In genomic region chr18:51154664-51155063, GRCh38 we compare ENCODE assay signal across 14 cellular contexts. TPM values are rescaled to one million over a fixed set of nuclear protein-coding genes. Genes with fewer than 3 reads are reported as not detected.
DNase-seq lines count a peak whose midpoint lies in the region; ATAC-seq and TF ChIP-seq lines count a peak whose summit lies in the region.
"Had no signal": no experiment of that assay in that cellular context is flagged by ENCODE, and none has a peak within 500 bp of the region (broad histone marks: within the 10 kb centered on the region; RNA-seq: fewer than 3 reads in every experiment).

No MANE protein-coding gene starts in this region.

- ATAC-seq in T-cell (replicated peaks in 1 of 4), result no peak
- ATAC-seq in memory B cell (ENCODE audit: low read depth), result no peak

- POLR2A ChIA-PET in T-cell (lab: Charles Lee), result no interaction called here

- H3K27me3 ChIP-seq in BLaER1 treated with 17β-estradiol and CSF1 and Interleukin-3, amounts not matched to agents 10 nM and 100 nM, result peaks cover 0 to 9% (median 0%) of the 10 kb centered on the region in 11 experiments; a peak in 1 of 22 replicates
- H3K27me3 ChIP-seq in DOHH2 (ENCODE audit: control insufficient read depth, low read length), result 0 out of 2 replicates have a peak, but pooled peaks cover 7% of the 10 kb centered on the region
- H3K27me3 ChIP-seq: adrenal gland, BE2C had no signal

- H3K9ac ChIP-seq in BLaER1 treated with 17β-estradiol and CSF1 and Interleukin-3, amounts not matched to agents 10 nM and 100 nM, result peak overlapping the region in 8 of 11 experiments; percentile 61 to 87 (median 76); a peak in 15 of 22 replicates

- 65 to 70% methylated on average over 5 of the region's 5 CpGs for WGBS in lower leg skin, 2 donors

- peak overlapping the region; percentile 78 to 99 (median 94) for H3K4me2 ChIP-seq in BLaER1 treated with 17β-estradiol and CSF1 and Interleukin-3, amounts not matched to agents 10 nM and 100 nM
- H3K4me2 ChIP-seq in DOHH2 (ENCODE audit: low read length), result peak overlapping the region; percentile 68

- no peak for DNase-seq in T-cell
- no peak for DNase-seq in memory B cell (ENCODE audit: low spot score in 2 of 2)
- no peak for DNase-seq in foreskin melanocyte
- DNase-seq in SW480 (ENCODE audit: low spot score), result no peak
- DNase-seq in lower leg skin (ENCODE audit: low spot score in 2 of 2), result no peak
- DNase-seq: adrenal gland, BE2C, DMS79, KBM-7, NCI-H1436 had no signal

- H3K4me3 ChIP-seq in BLaER1 treated with 17β-estradiol and CSF1 and Interleukin-3, amounts not matched to agents 10 nM and 100 nM, result peak overlapping the region in 6 of 10 experiments; percentile 32 to 54 (median 50); a peak in 9 of 20 replicates
- H3K4me3 ChIP-seq in DOHH2 (ENCODE audit: low read length), result no peak overlapping the region
- no peak overlapping the region for H3K4me3 ChIP-seq in lower leg skin (ENCODE audit: low read depth, poor library complexity, severe bottlenecking)
- H3K4me3 ChIP-seq: adrenal gland, SK-N-MC had no signal

- peak overlapping the region; percentile 93 to 95 for H3K27ac Mint-ChIP-seq in T-cell
- H3K27ac Mint-ChIP-seq in memory B cell, result peak overlapping the region; percentile 99
- H3K27ac Mint-ChIP-seq: progenitor cell of endocrine pancreas had no signal

- peaks cover 0 to 18% (median 13%) of the 10 kb centered on the region in 11 experiments; a peak in 12 of 22 replicates for H3K9me3 ChIP-seq in BLaER1 treated with 17β-estradiol and CSF1 and Interleukin-3, amounts not matched to agents 10 nM and 100 nM (replicated peaks in 1 of 11)
- no peaks in the 10 kb centered on the region for H3K9me3 ChIP-seq in DOHH2 (ENCODE audit: control insufficient read depth, insufficient read depth, low read length)
- H3K9me3 ChIP-seq: adrenal gland, BE2C had no signal

- intact Hi-C loops in lower leg skin (cut with DNase I; ENCODE audit: low total_unique reads), result no loop called here

- H3K4me3 Mint-ChIP-seq in T-cell (peak overlapping the region; percentile 78 to 86 (median 81)), memory B cell (peak overlapping the region; percentile 85)

- H3K4me1 ChIP-seq in BLaER1 treated with 17β-estradiol and CSF1 and Interleukin-3, amounts not matched to agents 10 nM and 100 nM, result peaks cover 50 to 90% (median 86%) of the 10 kb centered on the region in 10 experiments
- peaks cover 36% of the 10 kb centered on the region for H3K4me1 ChIP-seq in DOHH2 (ENCODE audit: control insufficient read depth, low read length)
- H3K4me1 ChIP-seq: adrenal gland, BE2C had no signal

- CTCF ChIA-PET in T-cell (lab: Charles Lee), result no interaction called here

- no peaks in the 10 kb centered on the region for H3F3A ChIP-seq in DOHH2 (ENCODE audit: control insufficient read depth, insufficient read depth)

- H3K27me3 Mint-ChIP-seq in T-cell (no peaks in the 10 kb centered on the region), memory B cell (no peaks in the 10 kb centered on the region)
- H3K27me3 Mint-ChIP-seq: progenitor cell of endocrine pancreas had no signal

- H3K27ac ChIP-seq in BLaER1 treated with 17β-estradiol and CSF1 and Interleukin-3, amounts not matched to agents 10 nM and 100 nM, result peak overlapping the region in 10 of 11 experiments; percentile 34 to 95 (median 86); a peak in 19 of 22 replicates
- no peak overlapping the region for H3K27ac ChIP-seq in DOHH2 (ENCODE audit: low read depth, low read length)
- H3K27ac ChIP-seq: adrenal gland, SK-N-MC had no signal

- H3K36me3 ChIP-seq in BLaER1 treated with 17β-estradiol and CSF1 and Interleukin-3, amounts not matched to agents 10 nM and 100 nM, result 0 out of 22 replicates have a peak, but pooled peaks cover 0 to 3% (median 0%) of the 10 kb centered on the region in 11 experiments
- no peaks in the 10 kb centered on the region for H3K36me3 ChIP-seq in DOHH2 (ENCODE audit: control insufficient read depth, low read length)
- H3K36me3 ChIP-seq: adrenal gland, BE2C had no signal

- no peaks in the 10 kb centered on the region for H3K9me3 Mint-ChIP-seq in T-cell
- H3K9me3 Mint-ChIP-seq in memory B cell, result no peaks in the 10 kb centered on the region

- no peak for TF ChIP-seq CTCF in DOHH2 (IDR thresholded peaks at IDR 0.05; ENCODE audit: low read depth, low read length, poor library complexity, severe bottlenecking)
- TF ChIP-seq CTCF in lower leg skin (IDR thresholded peaks at IDR 0.05), result no peak

- H3K4me1 Mint-ChIP-seq in T-cell, result peaks cover 35 to 42% (median 37%) of the 10 kb centered on the region in 3 donors
- peaks cover 34% of the 10 kb centered on the region for H3K4me1 Mint-ChIP-seq in memory B cell

- H3K36me3 Mint-ChIP-seq in T-cell, result no peaks in the 10 kb centered on the region
- no peaks in the 10 kb centered on the region for H3K36me3 Mint-ChIP-seq in memory B cell

- H4K20me1 ChIP-seq in BLaER1 treated with 17β-estradiol and CSF1 and Interleukin-3, amounts not matched to agents 10 nM and 100 nM, result no peaks in the 10 kb centered on the region; a peak in 1 of 22 replicates
- no peaks in the 10 kb centered on the region for H4K20me1 ChIP-seq in DOHH2 (ENCODE audit: control insufficient read depth, insufficient read depth, low read depth, low read length)

- no peak for TF ChIP-seq POLR2A in lower leg skin (IDR thresholded peaks at IDR 0.05)

- no peaks in the 10 kb centered on the region for H3K9me2 ChIP-seq in DOHH2 (replicated peaks; ENCODE audit: control insufficient read depth, low read length)

- no peaks in the 10 kb centered on the region for H3K79me2 ChIP-seq in DOHH2 (ENCODE audit: control insufficient read depth, low read length)

RNA-seq across cellular contexts. Expression of gene MEX3C, which starts 42.8 kb away (rescaled TPM):
- total RNA-seq in T-cell, result 10 to 100 TPM; 45.3 to 64.2 (median 52.0) TPM
- total RNA-seq in lower leg skin, result 10 to 100 TPM; 28.0 to 34.2 (median 30.6) TPM

Comparison
In these comparisons a context has a peak if more than half of its experiments do, and no peak if none do; other contexts are left out.
1. H3K4me3 ChIP-seq: peak in BLaER1 treated with 17β-estradiol and CSF1 and Interleukin-3, amounts not matched to agents 10 nM and 100 nM (6 of 10); none in DOHH2 (single experiment) and lower leg skin (single experiment).